Comparison of ENCODE assay signal across 9 cellular contexts in the genomic region with DNA sequence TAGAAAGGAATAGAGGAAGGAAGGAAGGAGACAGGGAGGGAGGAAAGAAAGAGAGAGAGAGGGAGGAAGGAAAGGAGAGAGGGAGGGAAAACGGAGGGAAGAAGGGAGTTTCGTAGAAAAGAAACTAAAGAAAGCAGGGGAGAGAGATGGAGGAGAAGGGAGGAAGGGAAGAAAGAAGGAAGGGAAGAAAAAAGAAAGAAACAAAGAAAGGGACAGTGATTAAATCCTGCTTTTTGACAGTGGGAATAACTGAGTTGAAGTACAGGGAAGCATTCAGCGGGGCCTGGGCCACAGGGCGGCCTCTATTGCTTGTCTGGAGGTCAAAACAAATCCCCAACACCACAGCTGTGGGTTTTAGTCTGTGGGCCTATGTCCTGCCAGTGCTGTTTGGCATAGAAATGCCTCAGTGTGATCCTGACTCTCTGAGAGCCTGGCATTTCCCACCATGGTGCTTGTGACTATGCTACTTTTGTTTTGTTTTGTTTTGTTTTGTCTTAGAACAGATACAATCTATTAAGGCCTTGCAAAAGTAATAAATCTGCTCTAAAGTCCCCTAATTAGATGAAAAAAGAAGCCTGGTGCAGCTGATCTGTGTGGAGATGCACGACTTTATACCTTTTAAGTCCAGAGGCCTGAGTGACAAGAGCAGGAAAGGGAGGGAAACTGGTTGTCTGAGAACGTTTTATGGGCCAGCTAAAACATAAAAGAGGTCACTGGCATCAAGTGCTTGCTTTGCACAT. TPM values are rescaled to one million over a fixed set of nuclear protein-coding genes. Genes with fewer than 3 reads are reported as not detected.
DNase-seq lines count a peak whose midpoint lies in the region; ATAC-seq and TF ChIP-seq lines count a peak whose summit lies in the region.
"Had no signal": no experiment of that assay in that cellular context is flagged by ENCODE, and none has a peak within 500 bp of the region (broad histone marks: within the 10 kb centered on the region; RNA-seq: fewer than 3 reads in every experiment).

No MANE protein-coding gene starts in this region.

- H3K9me3 ChIP-seq in mammary epithelial cell (replicated peaks; ENCODE audit: insufficient read depth, low read length) (no peaks in the 10 kb centered on the region), mesenchymal stem cell (ENCODE audit: control insufficient read depth, low read length) (peaks cover 8% of the 10 kb centered on the region), upper lobe of right lung (no peaks in the 10 kb centered on the region), OCI-LY7 (ENCODE audit: low read length) (no peaks in the 10 kb centered on the region)
- H3K9me3 ChIP-seq: SJCRH30 had no signal

- H4K8ac ChIP-seq in mesenchymal stem cell (ENCODE audit: low read length), result peak overlapping the region; percentile 87

- intact Hi-C loops in Right ventricle myocardium superior (cut with DNase I) (no loop called here), left ventricle myocardium superior (cut with micrococcal nuclease) (no loop called here), mammary epithelial cell (cut with micrococcal nuclease) (no loop called here), upper lobe of right lung (cut with DNase I) (no loop called here), OCI-LY7 (cut with micrococcal nuclease; ENCODE audit: unreplicated experiment) (no loop called here)

- peak overlapping the region; percentile 58 for H2BK120ac ChIP-seq in mesenchymal stem cell (ENCODE audit: low read depth, low read length)

- H3K9me2 ChIP-seq in OCI-LY7 (ENCODE audit: insufficient read depth, low read length), result no peaks in the 10 kb centered on the region

- H3K4ac ChIP-seq in mesenchymal stem cell (ENCODE audit: low read depth in 1 of 2, low read length in 2 of 2), result peak overlapping the region; percentile 57 to 71

- no peak for DNase-seq in Right ventricle myocardium superior
- no peak for DNase-seq in left ventricle myocardium superior
- no peak for DNase-seq in mammary epithelial cell
- peak; percentile 68 for DNase-seq in mesenchymal stem cell
- no peak for DNase-seq in upper lobe of right lung
- DNase-seq in stimulated activated naive CD4-positive, alpha-beta T cell (lab: John Stamatoyannopoulos, UW), result no peak
- no peak for DNase-seq in OCI-LY7 (ENCODE audit: low spot score)
- DNase-seq in GM10266 (ENCODE audit: extremely low spot score), result no peak

- H3K4me3 ChIP-seq in mammary epithelial cell (replicated peaks in 1 of 3; ENCODE audit: insufficient read depth in 1 of 3, low read depth in 2 of 3, low read length in 3 of 3) (no peak overlapping the region), mesenchymal stem cell (ENCODE audit: insufficient read depth in 1 of 2, low read depth in 1 of 2, low read length in 2 of 2) (peak overlapping the region in 1 of 2 experiments; percentile 35), upper lobe of right lung (no peak overlapping the region), OCI-LY7 (ENCODE audit: low read depth, low read length, poor library complexity, severe bottlenecking) (no peak overlapping the region)
- H3K4me3 ChIP-seq: SJCRH30 had no signal

- no peaks in the 10 kb centered on the region for H3K79me1 ChIP-seq in mesenchymal stem cell (replicated peaks; ENCODE audit: low read length, poor library complexity, severe bottlenecking)

- peak overlapping the region; percentile 95 for H3K18ac ChIP-seq in mesenchymal stem cell (ENCODE audit: low read depth in 1 of 2, low read length in 2 of 2)

- H3K4me1 ChIP-seq in mammary epithelial cell (ENCODE audit: insufficient read depth, low read length), result peaks cover 25% of the 10 kb centered on the region
- H3K4me1 ChIP-seq in mesenchymal stem cell (ENCODE audit: control insufficient read depth, insufficient read depth, low read depth, low read length), result peaks cover 13% of the 10 kb centered on the region
- peaks cover 35% of the 10 kb centered on the region for H3K4me1 ChIP-seq in upper lobe of right lung
- H3K4me1 ChIP-seq in OCI-LY7 (ENCODE audit: insufficient read depth, low read length, poor library complexity, severe bottlenecking), result no peaks in the 10 kb centered on the region
- H3K4me1 ChIP-seq: SJCRH30 had no signal

- H3K27ac ChIP-seq in mammary epithelial cell (ENCODE audit: insufficient read depth, low read depth, low read length) (peak overlapping the region; percentile 90), mesenchymal stem cell (ENCODE audit: low read length, poor library complexity, severe bottlenecking) (peak overlapping the region; percentile 74), upper lobe of right lung (peak overlapping the region; percentile 89), OCI-LY7 (ENCODE audit: low read depth, low read length, poor library complexity, severe bottlenecking) (no peak overlapping the region)
- H3K27ac ChIP-seq: SJCRH30 had no signal

- no peaks in the 10 kb centered on the region for H4K20me1 ChIP-seq in mammary epithelial cell (ENCODE audit: insufficient read depth, low read length)
- no peaks in the 10 kb centered on the region for H4K20me1 ChIP-seq in OCI-LY7 (ENCODE audit: insufficient read depth, low read length)

- H3K14ac ChIP-seq in mesenchymal stem cell (ENCODE audit: low read length in 2 of 2), result no peak overlapping the region

- H3K79me2 ChIP-seq in mammary epithelial cell (ENCODE audit: insufficient read depth, low read length) (no peaks in the 10 kb centered on the region), OCI-LY7 (ENCODE audit: insufficient read depth, low read depth, low read length) (no peaks in the 10 kb centered on the region)

- no peak overlapping the region for H2BK15ac ChIP-seq in mesenchymal stem cell (ENCODE audit: low read depth, poor library complexity, severe bottlenecking)

- H2AFZ ChIP-seq in mammary epithelial cell (ENCODE audit: low read depth, low read length) (peak overlapping the region; percentile 59), mesenchymal stem cell (ENCODE audit: low read depth, low read length) (no peak overlapping the region), OCI-LY7 (ENCODE audit: low read length) (no peak overlapping the region)

- ATAC-seq in Right ventricle myocardium superior (ENCODE audit: poor library complexity), result peak; percentile 3
- ATAC-seq in left ventricle myocardium superior, result no peak
- ATAC-seq in upper lobe of right lung, result no peak

- peak overlapping the region; percentile 50 for H3K9ac ChIP-seq in mammary epithelial cell (ENCODE audit: insufficient read depth, low read length)
- peak overlapping the region; percentile 89 for H3K9ac ChIP-seq in mesenchymal stem cell (ENCODE audit: low read length)

- CTCF ChIA-PET in mammary epithelial cell (lab: Charles Lee; ENCODE audit: low non-redundant PET) (no interaction called here), OCI-LY7 (lab: Charles Lee; ENCODE audit: unreplicated experiment) (no interaction called here)

- H4K91ac ChIP-seq in mesenchymal stem cell (ENCODE audit: low read length), result peak overlapping the region; percentile 94

- H3K4me2 ChIP-seq in mammary epithelial cell (ENCODE audit: insufficient read depth, low read depth, low read length), result peak overlapping the region; percentile 35
- H3K4me2 ChIP-seq in mesenchymal stem cell (ENCODE audit: low read length, poor library complexity, severe bottlenecking), result no peak overlapping the region
- H3K4me2 ChIP-seq in OCI-LY7 (ENCODE audit: low read length), result no peak overlapping the region

- H2BK5ac ChIP-seq in mesenchymal stem cell (ENCODE audit: low read depth, low read length, poor library complexity, severe bottlenecking), result no peak overlapping the region

- no peak overlapping the region for H3K23ac ChIP-seq in mesenchymal stem cell (ENCODE audit: low read length in 2 of 2)

- in situ Hi-C loops in mammary epithelial cell (cut with MboI; ENCODE audit: low sequenced_read_pairs in 2 of 2), result no loop called here

- POLR2A ChIA-PET in OCI-LY7 (lab: Charles Lee), result interaction anchor here (0.7 kb wide), 2 partner anchors 106 to 749 kb away, joined by 3 to 5 read pairs; no protein-coding TSS in a partner anchor

- H2AK5ac ChIP-seq in mesenchymal stem cell (ENCODE audit: low read length, severe bottlenecking), result no peak overlapping the region

- BruUV-seq in mammary epithelial cell (replicated peaks; lab: Mats Ljungman, UMichigan) (no TSS peak), OCI-LY7 (replicated peaks; lab: Mats Ljungman, UMichigan) (no TSS peak)

- TF ChIP-seq CTCF in mammary epithelial cell (conservative IDR thresholded peaks at IDR 0.05 in 1 of 2, IDR thresholded peaks at IDR 0.05 in 1 of 2; ENCODE audit: extremely low read depth in 1 of 2, insufficient read depth in 1 of 2, low read depth in 1 of 2, low read length in 2 of 2), result no peak
- no peak for TF ChIP-seq CTCF in upper lobe of right lung (IDR thresholded peaks at IDR 0.05)
- no peak for TF ChIP-seq CTCF in OCI-LY7 (conservative IDR thresholded peaks at IDR 0.05; ENCODE audit: low read length)
- no peak for TF ChIP-seq CTCF in GM10266 (IDR thresholded peaks at IDR 0.05; ENCODE audit: control insufficient read depth, insufficient read depth, low read depth, missing control alignments)

- 69% methylated on average over 6 of the region's 6 CpGs for WGBS in mammary epithelial cell (ENCODE audit: low coverage, missing lambda C conversion rate)
- 50% methylated on average over 6 of the region's 6 CpGs for WGBS in mesenchymal stem cell

- dilution Hi-C loops in mammary epithelial cell (cut with HindIII; ENCODE audit: low sequenced_read_pairs), result no loop called here

- H3K27me3 ChIP-seq in mammary epithelial cell (ENCODE audit: insufficient read depth, low read length), result no peaks in the 10 kb centered on the region
- H3K27me3 ChIP-seq in mesenchymal stem cell (ENCODE audit: control insufficient read depth in 1 of 2, insufficient read depth in 1 of 2, low read length in 2 of 2), result no peaks in the 10 kb centered on the region
- H3K27me3 ChIP-seq in upper lobe of right lung, result no peaks in the 10 kb centered on the region
- H3K27me3 ChIP-seq: SJCRH30 had no signal

- H2BK12ac ChIP-seq in mesenchymal stem cell (ENCODE audit: low read length in 2 of 2), result peak overlapping the region; percentile 28 to 93

- no peaks in the 10 kb centered on the region for H3K36me3 ChIP-seq in mammary epithelial cell (ENCODE audit: insufficient read depth, low read length)
- H3K36me3 ChIP-seq in mesenchymal stem cell (ENCODE audit: control insufficient read depth in 1 of 2, insufficient read depth in 2 of 2, low read depth in 1 of 2, low read length in 2 of 2), result peaks cover 0 to 19% of the 10 kb centered on the region in 2 experiments
- H3K36me3 ChIP-seq in upper lobe of right lung, result no peaks in the 10 kb centered on the region
- no peaks in the 10 kb centered on the region for H3K36me3 ChIP-seq in OCI-LY7 (ENCODE audit: insufficient read depth, low read length)
- H3K36me3 ChIP-seq: SJCRH30 had no signal

RNA-seq across cellular contexts. Expression of a gene that starts 40.0 kb away (rescaled TPM):
- total RNA-seq in Right ventricle myocardium superior (not detected), left ventricle myocardium superior (not detected), mammary epithelial cell (1 to 10 TPM in 1 of 2 donors, under 1 TPM in 1; 0.82 to 4.7 TPM), upper lobe of right lung (0.58 TPM), OCI-LY7 (2022) (not detected in 2 replicates)
- 1.1 TPM for polyA plus RNA-seq in mammary epithelial cell
- polyA minus RNA-seq in mammary epithelial cell, result 3.7 TPM
- polyA plus RNA-seq in mesenchymal stem cell (2013, experiment 1 of 2), result 0.06 TPM
- polyA plus RNA-seq in mesenchymal stem cell (2013, experiment 2 of 2), result 0.12 TPM
- not detected in 2 replicates for total RNA-seq in OCI-LY7 (2014; rRNA removed; shearing (Covaris generic))
- total RNA-seq: SJCRH30 had no signal
